Comparison of ENCODE assay signal across 8 cellular contexts in genomic region chr3:179452166-179452544, GRCh38. TPM values are rescaled to one million over a fixed set of nuclear protein-coding genes. Genes with fewer than 3 reads are reported as not detected.
DNase-seq lines count a peak whose midpoint lies in the region; ATAC-seq, FAIRE-seq and TF ChIP-seq lines count a peak whose summit lies in the region.

No MANE protein-coding gene starts in this region.

- no peak overlapping the region for H2BK12ac ChIP-seq in trophoblast cell (ENCODE audit: low read length)

- BruUV-seq in endothelial cell of umbilical vein (replicated peaks; lab: Mats Ljungman, UMichigan) = no TSS peak

- H3K27me3 ChIP-seq in DOHH2 (ENCODE audit: control insufficient read depth, low read length) (peaks cover 6% of the 10 kb centered on the region; the same call in 1 of the 2 replicates), endothelial cell of umbilical vein (ENCODE audit: control insufficient read depth in 2 of 2, insufficient read depth in 2 of 2, low read length in 2 of 2) (no peaks in the 10 kb centered on the region), trophoblast cell (ENCODE audit: insufficient read depth, low read length) (no peaks in the 10 kb centered on the region)

- H4K20me1 ChIP-seq in DOHH2 (ENCODE audit: control insufficient read depth, insufficient read depth, low read depth, low read length) (no peaks in the 10 kb centered on the region; the same call in 1 of the 2 replicates), endothelial cell of umbilical vein (replicated peaks; ENCODE audit: control insufficient read depth, extremely low read depth, insufficient read depth, low read length) (no peaks in the 10 kb centered on the region)

- intact Hi-C loops in endothelial cell of umbilical vein (cut with micrococcal nuclease) = loop anchor here (1.0 to 5.0 kb wide), 2 partner anchors 31 to 305 kb away; partner anchors contain the start of gene PIK3CA

- H3K36me3 ChIP-seq in DOHH2 (ENCODE audit: control insufficient read depth, low read length) (0 out of 2 replicates have a peak, but pooled peaks cover 5% of the 10 kb centered on the region), endothelial cell of umbilical vein (ENCODE audit: control insufficient read depth in 2 of 2, extremely low read depth in 1 of 2, insufficient read depth in 2 of 2, low read length in 2 of 2) (no peaks in the 10 kb centered on the region), trophoblast cell (ENCODE audit: control insufficient read depth in 1 of 2, insufficient read depth in 2 of 2, low read length in 2 of 2) (no peaks in the 10 kb centered on the region)

- no peak overlapping the region for H2AK5ac ChIP-seq in trophoblast cell (ENCODE audit: low read length)

- H3K9me1 ChIP-seq in endothelial cell of umbilical vein (replicated peaks; ENCODE audit: control insufficient read depth, extremely low read depth, insufficient read depth, low read length) = no peaks in the 10 kb centered on the region

- TF ChIP-seq POLR2A in endothelial cell of umbilical vein (IDR thresholded peaks at IDR 0.05; ENCODE audit: low read depth, low read length) = no peak

- dilution Hi-C loops in endothelial cell of umbilical vein (cut with MboI; ENCODE audit: extremely low pct_ligation_motif_present, low sequenced_read_pairs) = no loop called here

- no peak for ATAC-seq in HG02840 (IDR thresholded peaks at IDR 0.05; ENCODE audit: low FRiP score, unreplicated experiment)

- DNase-seq in OCI-M1 (lab: John Stamatoyannopoulos, UW) (peak; percentile 39), endothelial cell of umbilical vein (ENCODE audit: low read depth, low spot score) (peak; percentile 83), trophoblast cell (peak in 1 of 2 donors; percentile 16), middle frontal gyrus (ENCODE audit: extremely low spot score, low spot score) (no peak), NCI-H510A (lab: John Stamatoyannopoulos, UW) (no peak), islet precursor cell (no peak)

- H3K9ac ChIP-seq in endothelial cell of umbilical vein (replicated peaks; ENCODE audit: extremely low read depth, insufficient read depth, low read length) = peak overlapping the region; percentile 93
- H3K9ac ChIP-seq in trophoblast cell (ENCODE audit: low read length) = no peak overlapping the region

- H3K9me3 ChIP-seq in DOHH2 (ENCODE audit: control insufficient read depth, insufficient read depth, low read length) (no peaks in the 10 kb centered on the region), endothelial cell of umbilical vein (replicated peaks; ENCODE audit: control insufficient read depth, insufficient read depth, low read length) (no peaks in the 10 kb centered on the region), trophoblast cell (ENCODE audit: insufficient read depth, low read depth, low read length) (no peaks in the 10 kb centered on the region)

- no peak overlapping the region for H4K8ac ChIP-seq in trophoblast cell (ENCODE audit: low read depth, low read length)

- H3K4me2 ChIP-seq in DOHH2 (ENCODE audit: low read length) (peak overlapping the region; percentile 88), endothelial cell of umbilical vein (ENCODE audit: insufficient read depth, low read length) (peak overlapping the region; percentile 74), trophoblast cell (ENCODE audit: low read length) (peak overlapping the region; percentile 67)

- TF ChIP-seq CTCF in DOHH2 (IDR thresholded peaks at IDR 0.05; ENCODE audit: low read depth, low read length, poor library complexity, severe bottlenecking) = no peak
- no peak for TF ChIP-seq CTCF in endothelial cell of umbilical vein (IDR thresholded peaks at IDR 0.05; ENCODE audit: extremely low read depth in 1 of 2, insufficient read depth in 1 of 2, low read depth in 1 of 2, low read length in 2 of 2)

- H3K79me2 ChIP-seq in DOHH2 (ENCODE audit: control insufficient read depth, low read length) (peaks cover 37% of the 10 kb centered on the region), endothelial cell of umbilical vein (ENCODE audit: control insufficient read depth, insufficient read depth, low read length) (peaks cover 38% of the 10 kb centered on the region), trophoblast cell (ENCODE audit: control insufficient read depth, insufficient read depth, low read length, poor library complexity) (peaks cover 9% of the 10 kb centered on the region)

- CTCF ChIA-PET in endothelial cell of umbilical vein (lab: Charles Lee) = interaction anchor here (1.4 to 1.6 kb wide), 3 partner anchors 14 to 75 kb away, joined by 3 to 4 read pairs (median 3); no protein-coding TSS in a partner anchor

- H4K12ac ChIP-seq in trophoblast cell (ENCODE audit: low read depth, low read length) = no peak overlapping the region

- H3K27ac ChIP-seq in DOHH2 (ENCODE audit: low read depth, low read length) (no peak overlapping the region), endothelial cell of umbilical vein (ENCODE audit: insufficient read depth, low read depth, low read length) (peak overlapping the region; percentile 95), trophoblast cell (ENCODE audit: low read depth, low read length) (peak overlapping the region; percentile 91)

- no CpG with 5 or more reads among the region's 7 CpGs for WGBS in trophoblast cell (ENCODE audit: extremely low coverage, insufficient coverage, insufficient read length)

- peaks cover 17% of the 10 kb centered on the region; the same call in 1 of the 2 replicates for H3F3A ChIP-seq in DOHH2 (ENCODE audit: control insufficient read depth, insufficient read depth)

- H3K4me1 ChIP-seq in DOHH2 (ENCODE audit: control insufficient read depth, low read length) (peaks cover 48% of the 10 kb centered on the region), endothelial cell of umbilical vein (ENCODE audit: control insufficient read depth, extremely low read depth, insufficient read depth, low read length) (peaks cover 23% of the 10 kb centered on the region), trophoblast cell (ENCODE audit: control insufficient read depth in 1 of 2, insufficient read depth in 2 of 2, low read length in 2 of 2) (peaks cover 3 to 7% of the 10 kb centered on the region in 2 experiments)

- H4K91ac ChIP-seq in trophoblast cell (ENCODE audit: low read depth, low read length) = no peak overlapping the region

- no peak overlapping the region for H2BK5ac ChIP-seq in trophoblast cell (ENCODE audit: low read depth, low read length, poor library complexity)

- no peak overlapping the region for H3K23ac ChIP-seq in trophoblast cell (ENCODE audit: low read length)

- no peaks in the 10 kb centered on the region for H3K9me2 ChIP-seq in DOHH2 (replicated peaks; ENCODE audit: control insufficient read depth, low read length)

- POLR2A ChIA-PET in endothelial cell of umbilical vein (lab: Charles Lee) = no interaction called here

- H3K4ac ChIP-seq in trophoblast cell (ENCODE audit: low read depth, low read length) = no peak overlapping the region

- H3K14ac ChIP-seq in trophoblast cell (ENCODE audit: low read length) = no peak overlapping the region

- no peak overlapping the region for H3K18ac ChIP-seq in trophoblast cell (ENCODE audit: low read length)

- peak overlapping the region; percentile 68 for H2AFZ ChIP-seq in endothelial cell of umbilical vein (ENCODE audit: low read depth, low read length)
- no peak overlapping the region for H2AFZ ChIP-seq in trophoblast cell (ENCODE audit: insufficient read depth, low read length, poor library complexity)

- H3K79me1 ChIP-seq in trophoblast cell (ENCODE audit: low read length) = peaks cover 8% of the 10 kb centered on the region

- peak; percentile 15 for FAIRE-seq in endothelial cell of umbilical vein (lab: Jason Lieb, UNC)

- no peak overlapping the region for H2BK120ac ChIP-seq in trophoblast cell (ENCODE audit: insufficient read depth, low read length, poor library complexity)

- H3K4me3 ChIP-seq in DOHH2 (ENCODE audit: low read length) = peak overlapping the region; percentile 91
- H3K4me3 ChIP-seq in endothelial cell of umbilical vein (replicated peaks in 1 of 3; ENCODE audit: insufficient read depth in 1 of 3, low read depth in 1 of 3, low read length in 3 of 3) = peak overlapping the region; percentile 17 to 92 (median 69)
- H3K4me3 ChIP-seq in trophoblast cell (ENCODE audit: low read depth, low read length) = no peak overlapping the region

TF ChIP-seq in endothelial cell of umbilical vein, 7 proteins besides CTCF, POLR2A, EP300 and RAD21:
- TF ChIP-seq JUN (IDR thresholded peaks at IDR 0.05; ENCODE audit: borderline replicate concordance, insufficient read depth, insufficient read length, low read depth) = no peak
- TF ChIP-seq GATA2 (IDR thresholded peaks at IDR 0.05; ENCODE audit: insufficient read depth, insufficient read length, low read depth, low read length) = no peak
- TF ChIP-seq POLR2AphosphoS5 (IDR thresholded peaks at IDR 0.05; ENCODE audit: insufficient read depth, low read depth, low read length) = no peak
- TF ChIP-seq MYC (IDR thresholded peaks at IDR 0.05; ENCODE audit: low read depth, low read length) = no peak
- no peak for TF ChIP-seq FOS (IDR thresholded peaks at IDR 0.05; ENCODE audit: borderline replicate concordance, insufficient read depth, low read length)
- no peak for TF ChIP-seq MAX (IDR thresholded peaks at IDR 0.05; ENCODE audit: insufficient read depth, insufficient read length)
- TF ChIP-seq EZH2 (IDR thresholded peaks at IDR 0.05; ENCODE audit: borderline replicate concordance, low read depth, low read length, severe bottlenecking) = no peak

RNA-seq across cellular contexts. Expression of gene GNB4, which starts 0.9 kb away (rescaled TPM):
- total RNA-seq in endothelial cell of umbilical vein = 61.9 and 62.6 TPM in 2 replicates
- polyA plus RNA-seq in endothelial cell of umbilical vein = 22.2 and 30.3 TPM in 2 replicates
- polyA plus RNA-seq in endothelial cell of umbilical vein (2011; cell fraction: cytosol; rRNA removed) = 23.5 and 24.5 TPM in 2 replicates
- 26.2 and 28.2 TPM in 2 replicates for polyA plus RNA-seq in endothelial cell of umbilical vein (2011; cell fraction: nucleus; rRNA removed)
- polyA plus RNA-seq in endothelial cell of umbilical vein (2012) = 28.2 and 41.8 TPM in 2 replicates
- polyA minus RNA-seq in endothelial cell of umbilical vein = 134 TPM in 2 replicates
- polyA minus RNA-seq in endothelial cell of umbilical vein (2011; cell fraction: cytosol; rRNA and poly(A)+ RNA removed) = 28.9 TPM
- polyA minus RNA-seq in endothelial cell of umbilical vein (2011; cell fraction: nucleus; rRNA and poly(A)+ RNA removed) = 36.2 and 51.3 TPM in 2 replicates
- 15.6 and 15.9 TPM in 2 replicates for polyA plus RNA-seq in trophoblast cell (2013)

Comparison
In these comparisons a context has a peak if more than half of its experiments do, and no peak if none do; other contexts are left out.
1. DNase-seq: peak in OCI-M1 (single experiment) and endothelial cell of umbilical vein (single experiment); none in middle frontal gyrus (single experiment), NCI-H510A (single experiment) and islet precursor cell (single experiment).
2. Peak in every context shown above with its lines, with median percentiles within 50 percentile points of each other: H3K4me2 ChIP-seq.